In the genomic region with DNA sequence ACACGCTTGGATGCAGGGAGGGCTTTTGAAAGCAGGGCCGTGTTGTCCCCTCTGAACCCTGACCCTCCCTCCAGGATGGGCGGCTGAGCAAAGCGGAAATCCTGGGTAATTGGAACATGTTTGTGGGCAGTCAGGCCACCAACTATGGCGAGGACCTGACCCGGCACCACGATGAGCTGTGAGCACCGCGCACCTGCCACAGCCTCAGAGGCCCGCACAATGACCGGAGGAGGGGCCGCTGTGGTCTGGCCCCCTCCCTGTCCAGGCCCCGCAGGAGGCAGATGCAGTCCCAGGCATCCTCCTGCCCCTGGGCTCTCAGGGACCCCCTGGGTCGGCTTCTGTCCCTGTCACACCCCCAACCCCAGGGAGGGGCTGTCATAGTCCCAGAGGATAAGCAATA, we compare ENCODE assay signal across 30 cellular contexts.
"Had no signal": no experiment of that assay in that cellular context is flagged by ENCODE, and none has a peak within 500 bp of the region (broad histone marks: within the 10 kb centered on the region; RNA-seq: fewer than 3 reads in every experiment).

No MANE protein-coding gene starts in this region.

- H3K4me1 ChIP-seq: pancreas, prostate gland, thyroid gland had no signal

- H3K36me3 Mint-ChIP-seq: activated CD4-positive, alpha-beta memory T cell treated with anti-CD3 and anti-CD28 coated beads for 36 hours; activated naive CD8-positive, alpha-beta T cell treated with anti-CD3 and anti-CD28 coated beads for 36 hours; natural killer cell treated with Interleukin-12 subunit alpha and Interleukin-12 subunit beta and Interleukin-15 and Interleukin-18, amount 100 ng/mL, for 72 hours; stimulated activated naive B cell treated with anti-CD40 and anti-IgM and Interleukin-4, amounts not matched to agents 10 μg/mL and 1 μg/mL and 100 μg/mL, for 72 hours had no signal

- H3K36me3 ChIP-seq: pancreas, prostate gland, thyroid gland had no signal

- FAIRE-seq: astrocyte, islet of Langerhans, pancreas, small intestine had no signal

- H3K27ac ChIP-seq: brain microvascular endothelial cell, esophagus squamous epithelium, left ventricle myocardium inferior, pancreas, prostate gland, sigmoid colon, stomach, thyroid gland, VCaP had no signal

- H3K9me3 ChIP-seq: esophagus squamous epithelium, left ventricle myocardium inferior, pancreas, prostate gland, sigmoid colon, stomach, thyroid gland had no signal

- H3K27ac Mint-ChIP-seq: activated CD4-positive, alpha-beta memory T cell treated with anti-CD3 and anti-CD28 coated beads for 36 hours; activated naive CD4-positive, alpha-beta T cell treated with anti-CD3 and anti-CD28 coated beads for 36 hours; activated naive CD8-positive, alpha-beta T cell treated with anti-CD3 and anti-CD28 coated beads for 36 hours; activated T-helper 1 cell treated with anti-CD3 and anti-CD28 coated beads, Interleukin-12 subunit alpha, Interleukin-12 subunit beta, Interleukin-2, Interleukin-4 antibody, amounts not matched to agents 30 ng/mL and 10 ng/mL and 1 ng/mL, durations not matched to agents 14 hours and 24 hours and 36 hours; natural killer cell treated with Interleukin-12 subunit alpha and Interleukin-12 subunit beta and Interleukin-15 and Interleukin-18, amount 100 ng/mL, for 72 hours; stimulated activated naive B cell treated with anti-CD40 and anti-IgM and Interleukin-4, amounts not matched to agents 10 μg/mL and 1 μg/mL and 100 μg/mL, for 72 hours had no signal

- DNase-seq: activated CD4-positive, alpha-beta memory T cell treated with anti-CD3 and anti-CD28 coated beads for 36 hours; activated CD4-positive, alpha-beta T cell treated with anti-CD3 and anti-CD28 coated beads for 48 hours; activated CD8-positive, alpha-beta memory T cell treated with anti-CD3 and anti-CD28 coated beads, Interleukin-2, amount 50 U/mL, for 4 hours; activated effector memory CD4-positive, alpha-beta T cell treated with anti-CD3 and anti-CD28 coated beads, Interleukin-2, amount 50 U/mL, for 16 hours; activated naive CD4-positive, alpha-beta T cell treated with anti-CD3 and anti-CD28 coated beads for 36 hours; activated naive CD8-positive, alpha-beta T cell treated with anti-CD3 and anti-CD28 coated beads for 36 hours; activated T-cell treated with anti-CD3 and anti-CD28 coated beads, Interleukin-2, amount 50 U/mL, for 1 hour; amniotic stem cell; brain microvascular endothelial cell; endodermal cell; esophagus squamous epithelium; foreskin melanocyte; left ventricle myocardium inferior; mesendoderm; pancreas; retina; sigmoid colon; small intestine; stimulated activated CD4-positive, alpha-beta T cell treated with anti-CD3 and anti-CD28 coated beads, Interleukin-4, amount 100 ng/mL, for 24 hours; stimulated activated naive B cell treated with anti-CD40 and anti-IgM and Interleukin-4, amounts not matched to agents 10 μg/mL and 1 μg/mL and 100 μg/mL, for 72 hours; stomach; T-helper 1 cell; thyroid gland had no signal

- H3K4me3 ChIP-seq: esophagus squamous epithelium, left ventricle myocardium inferior, lung, pancreas, prostate gland, sigmoid colon, stomach, thyroid gland had no signal

- H3K9me3 Mint-ChIP-seq: activated CD4-positive, alpha-beta memory T cell treated with anti-CD3 and anti-CD28 coated beads for 36 hours; activated naive CD4-positive, alpha-beta T cell treated with anti-CD3 and anti-CD28 coated beads for 36 hours; activated naive CD8-positive, alpha-beta T cell treated with anti-CD3 and anti-CD28 coated beads for 36 hours; activated T-helper 1 cell treated with anti-CD3 and anti-CD28 coated beads, Interleukin-12 subunit alpha, Interleukin-12 subunit beta, Interleukin-2, Interleukin-4 antibody, amounts not matched to agents 30 ng/mL and 10 ng/mL and 1 ng/mL, durations not matched to agents 14 hours and 24 hours and 36 hours; endodermal cell; natural killer cell treated with Interleukin-12 subunit alpha and Interleukin-12 subunit beta and Interleukin-15 and Interleukin-18, amount 100 ng/mL, for 72 hours; stimulated activated naive B cell treated with anti-CD40 and anti-IgM and Interleukin-4, amounts not matched to agents 10 μg/mL and 1 μg/mL and 100 μg/mL, for 72 hours had no signal

- H3K27me3 ChIP-seq: brain microvascular endothelial cell, esophagus squamous epithelium, pancreas, sigmoid colon, stomach, thyroid gland had no signal

- H3K27me3 Mint-ChIP-seq: activated CD4-positive, alpha-beta memory T cell treated with anti-CD3 and anti-CD28 coated beads for 36 hours; activated naive CD8-positive, alpha-beta T cell treated with anti-CD3 and anti-CD28 coated beads for 36 hours; stimulated activated naive B cell treated with anti-CD40 and anti-IgM and Interleukin-4, amounts not matched to agents 10 μg/mL and 1 μg/mL and 100 μg/mL, for 72 hours had no signal

- H3K4me3 Mint-ChIP-seq: activated CD4-positive, alpha-beta memory T cell treated with anti-CD3 and anti-CD28 coated beads for 36 hours; activated naive CD4-positive, alpha-beta T cell treated with anti-CD3 and anti-CD28 coated beads for 36 hours; activated naive CD8-positive, alpha-beta T cell treated with anti-CD3 and anti-CD28 coated beads for 36 hours; activated T-helper 1 cell treated with anti-CD3 and anti-CD28 coated beads, Interleukin-12 subunit alpha, Interleukin-12 subunit beta, Interleukin-2, Interleukin-4 antibody, amounts not matched to agents 30 ng/mL and 10 ng/mL and 1 ng/mL, durations not matched to agents 14 hours and 24 hours and 36 hours; endodermal cell; natural killer cell treated with Interleukin-12 subunit alpha and Interleukin-12 subunit beta and Interleukin-15 and Interleukin-18, amount 100 ng/mL, for 72 hours; stimulated activated naive B cell treated with anti-CD40 and anti-IgM and Interleukin-4, amounts not matched to agents 10 μg/mL and 1 μg/mL and 100 μg/mL, for 72 hours had no signal

- ATAC-seq: natural killer cell treated with Interleukin-12 subunit alpha and Interleukin-12 subunit beta and Interleukin-15 and Interleukin-18, amount 100 ng/mL, for 72 hours; pancreas; stimulated activated naive B cell treated with anti-CD40 and anti-IgM and Interleukin-4, amounts not matched to agents 10 μg/mL and 1 μg/mL and 100 μg/mL, for 72 hours had no signal
